In the genomic region with DNA sequence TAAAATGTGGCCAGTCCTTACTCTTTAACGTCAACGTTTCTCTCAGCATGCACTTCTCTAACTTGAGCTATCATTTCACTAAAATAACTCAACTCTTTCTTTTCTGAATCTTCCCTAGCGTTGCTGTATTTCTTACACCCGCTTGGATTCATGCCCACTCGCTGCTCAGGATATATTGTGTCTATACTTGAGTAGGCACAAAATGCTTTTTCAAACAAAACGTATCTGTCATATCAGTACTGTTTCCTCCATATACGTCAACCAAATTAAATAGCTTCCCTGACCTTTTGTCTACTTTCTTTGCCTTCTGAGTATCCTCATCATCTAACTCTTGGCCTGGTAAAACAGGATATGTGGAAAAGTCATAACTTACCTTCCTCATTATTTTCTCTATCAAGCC, we compare ENCODE assay signal across 23 cellular contexts.
DNase-seq lines count a peak whose midpoint lies in the region; ATAC-seq, FAIRE-seq and TF ChIP-seq lines count a peak whose summit lies in the region.
"Had no signal": no experiment of that assay in that cellular context is flagged by ENCODE, and none has a peak within 500 bp of the region (broad histone marks: within the 10 kb centered on the region; RNA-seq: fewer than 3 reads in every experiment).

No MANE protein-coding gene starts in this region.

- BruUV-seq in HepG2 (replicated peaks; lab: Mats Ljungman, UMichigan), result no TSS peak

- DNase-seq in right lobe of liver (no peak), HepG2 (ENCODE audit: low spot score) (no peak), hepatocyte (ENCODE audit: low spot score) (no peak), smooth muscle cell (lab: John Stamatoyannopoulos, UW; ENCODE audit: unreplicated experiment) (no peak), NCI-H69 (lab: John Stamatoyannopoulos, UW) (no peak)
- DNase-seq in stimulated activated naive CD8-positive, alpha-beta T cell treated with anti-CD3 and anti-CD28 coated beads, Interleukin-15, Interleukin-2, amounts not matched to agents 100 U/mL and 50 U/mL, for 24 hours, result no peak
- DNase-seq: Calu3; CD4-positive, alpha-beta T cell; CD8-positive, alpha-beta memory T cell; COR-L47; DMS53; DMS79 treated with DMSO at 0.1 percent for 48 hours; GF-D8; GOT3; HFFc6 had no signal

- TF ChIP-seq CTCF in right lobe of liver (IDR thresholded peaks at IDR 0.05), result no peak
- no peak for TF ChIP-seq CTCF in HepG2 (CRISPR knock-in tag; IDR thresholded peaks at IDR 0.05)
- TF ChIP-seq CTCF in hepatocyte (IDR thresholded peaks at IDR 0.05; ENCODE audit: poor library complexity), result no peak
- no peak for TF ChIP-seq CTCF in smooth muscle cell (IDR thresholded peaks at IDR 0.05; ENCODE audit: borderline replicate concordance, insufficient read depth, poor library complexity, severe bottlenecking)

- TF ChIP-seq POLR2A in right lobe of liver (IDR thresholded peaks at IDR 0.05) (no peak), HepG2 (IDR thresholded peaks at IDR 0.05; ENCODE audit: insufficient read depth in 1 of 2, low read depth in 2 of 2, low read length in 2 of 2) (no peak)

- H3K9ac ChIP-seq in HepG2 (ENCODE audit: insufficient read depth, low read depth, low read length) (no peak overlapping the region), smooth muscle cell (ENCODE audit: low read depth) (no peak overlapping the region)
- H3K9ac ChIP-seq: BLaER1 had no signal

- H3K27ac ChIP-seq in right lobe of liver (no peak overlapping the region), HepG2 (ENCODE audit: extremely low read length, insufficient read depth, low read length) (no peak overlapping the region), hepatocyte (peak overlapping the region; percentile 46), smooth muscle cell (ENCODE audit: low read depth) (peak overlapping the region; percentile 73)
- H3K27ac ChIP-seq: 22Rv1, BLaER1, C4-2B had no signal

- H3K4me1 ChIP-seq in right lobe of liver (peaks cover 0 to 13% (median 3%) of the 10 kb centered on the region in 4 donors), HepG2 (ENCODE audit: insufficient read depth, low read length) (no peaks in the 10 kb centered on the region), hepatocyte (ENCODE audit: insufficient read depth) (no peaks in the 10 kb centered on the region), smooth muscle cell (ENCODE audit: low read depth) (peaks cover 8% of the 10 kb centered on the region)
- H3K4me1 ChIP-seq: HAP-1 had no signal

- H3K79me2 ChIP-seq in HepG2 (ENCODE audit: insufficient read depth, low read length) (no peaks in the 10 kb centered on the region), hepatocyte (no peaks in the 10 kb centered on the region), smooth muscle cell (ENCODE audit: low read depth) (peaks cover 26% of the 10 kb centered on the region)

- POLR2A ChIA-PET in HepG2 (lab: Yijun Ruan, JAX), result no interaction called here

- CTCF ChIA-PET in HepG2 (lab: Yijun Ruan, JAX; ENCODE audit: low intra/inter-chr PET ratio, low total read pairs), result no interaction called here

- intact Hi-C loops in right lobe of liver (cut with DNase I) (no loop called here), HepG2 (cut with micrococcal nuclease; ENCODE audit: unreplicated experiment) (loop anchor here (10.0 kb wide), 1 partner anchor 63 kb away; no protein-coding TSS in a partner anchor)

- H3K4me3 ChIP-seq in right lobe of liver (no peak overlapping the region), HepG2 (replicated peaks in 1 of 3; ENCODE audit: insufficient read depth in 1 of 3, low read depth in 2 of 3, low read length in 3 of 3) (no peak overlapping the region), hepatocyte (no peak overlapping the region), smooth muscle cell (no peak overlapping the region)
- H3K4me3 ChIP-seq: BLaER1, HAP-1 had no signal

- no peak for FAIRE-seq in HepG2 (lab: Jason Lieb, UNC)
- FAIRE-seq: A204.1, GM12891, GM18507, H54 had no signal

- H3F3A ChIP-seq in smooth muscle cell (ENCODE audit: low read depth), result peaks cover 16% of the 10 kb centered on the region

- WGBS in right lobe of liver (ENCODE audit: insufficient coverage, low coverage, low lambda C conversion rate, missing lambda C conversion rate), result 60% methylated on average over 7 of the region's 7 CpGs
- WGBS in HepG2 (ENCODE audit: low lambda C conversion rate), result 91% methylated on average over 7 of the region's 7 CpGs
- WGBS in hepatocyte (ENCODE audit: low lambda C conversion rate, missing lambda C conversion rate), result 74% methylated on average over 7 of the region's 7 CpGs
- 75% methylated on average over 7 of the region's 7 CpGs for WGBS in smooth muscle cell (ENCODE audit: low lambda C conversion rate)

- no peaks in the 10 kb centered on the region for H3K36me3 ChIP-seq in right lobe of liver
- H3K36me3 ChIP-seq in HepG2 (replicated peaks in 1 of 2; ENCODE audit: control insufficient read depth in 1 of 2, insufficient read depth in 2 of 2, low read length in 2 of 2), result no peaks in the 10 kb centered on the region
- no peaks in the 10 kb centered on the region for H3K36me3 ChIP-seq in hepatocyte (replicated peaks; ENCODE audit: insufficient read depth, low read depth)
- no peaks in the 10 kb centered on the region for H3K36me3 ChIP-seq in smooth muscle cell (ENCODE audit: low read depth)
- H3K36me3 ChIP-seq: BLaER1, HAP-1 had no signal

- no peaks in the 10 kb centered on the region for H3K9me2 ChIP-seq in hepatocyte (replicated peaks; ENCODE audit: insufficient read depth)

- no peak for TF ChIP-seq RAD21 in HepG2 (CRISPR knock-in tag; IDR thresholded peaks at IDR 0.05)

- H3K4me2 ChIP-seq in HepG2 (ENCODE audit: low read depth, low read length) (no peak overlapping the region), hepatocyte (no peak overlapping the region), smooth muscle cell (peak overlapping the region; percentile 29)

- H2AFZ ChIP-seq in HepG2 (ENCODE audit: low read length) (no peak overlapping the region), hepatocyte (no peak overlapping the region), smooth muscle cell (ENCODE audit: low read depth) (no peak overlapping the region)

- TF ChIP-seq EP300 in HepG2 (IDR thresholded peaks at IDR 0.05; ENCODE audit: low read depth in 2 of 2, low read length in 2 of 2) (no peak), HepG2 (CRISPR knock-in tag; IDR thresholded peaks at IDR 0.05; ENCODE audit: borderline replicate concordance) (no peak)

- H3K27me3 ChIP-seq in right lobe of liver (no peaks in the 10 kb centered on the region), HepG2 (ENCODE audit: control insufficient read depth in 1 of 2, insufficient read depth in 2 of 2, low read length in 2 of 2) (no peaks in the 10 kb centered on the region), hepatocyte (no peaks in the 10 kb centered on the region), smooth muscle cell (ENCODE audit: low read depth) (no peaks in the 10 kb centered on the region)
- H3K27me3 ChIP-seq: BLaER1 had no signal

- H3K9me3 ChIP-seq in right lobe of liver (no peaks in the 10 kb centered on the region), HepG2 (ENCODE audit: low read length) (no peaks in the 10 kb centered on the region), hepatocyte (ENCODE audit: low read depth) (no peaks in the 10 kb centered on the region), smooth muscle cell (replicated peaks; ENCODE audit: low read depth) (no peaks in the 10 kb centered on the region)
- H3K9me3 ChIP-seq: BLaER1, HAP-1 had no signal

- in situ Hi-C loops in HepG2 (cut with HindIII; ENCODE audit: extremely low pct_ligation_motif_present, low pct_unique_long_range_greater_than_20kb), result no loop called here

- no peaks in the 10 kb centered on the region for H4K20me1 ChIP-seq in HepG2 (ENCODE audit: insufficient read depth, low read length)
- H4K20me1 ChIP-seq in hepatocyte (ENCODE audit: insufficient read depth, poor library complexity, severe bottlenecking), result no peaks in the 10 kb centered on the region
- no peaks in the 10 kb centered on the region for H4K20me1 ChIP-seq in smooth muscle cell (ENCODE audit: low read depth)
- H4K20me1 ChIP-seq: BLaER1 had no signal

- peak; percentile 10 to 38 (median 18) for ATAC-seq in right lobe of liver
- no peak for ATAC-seq in HepG2
- ATAC-seq in stimulated activated naive CD8-positive, alpha-beta T cell treated with anti-CD3 and anti-CD28 coated beads, Interleukin-15, Interleukin-2, amounts not matched to agents 100 U/mL and 50 U/mL, for 24 hours, result no peak

TF ChIP-seq in HepG2, 621 proteins besides CTCF, POLR2A, EP300 and RAD21 (continues in another document):
- TF ChIP-seq ZBTB7B (CRISPR knock-in tag; IDR thresholded peaks at IDR 0.05) (no peak), NFATC3 (CRISPR knock-in tag; IDR thresholded peaks at IDR 0.05) (no peak), ZBTB7A (CRISPR knock-in tag; IDR thresholded peaks at IDR 0.05) (no peak), SPEN (CRISPR knock-in tag; IDR thresholded peaks at IDR 0.05; ENCODE audit: low read depth) (no peak), SRY (CRISPR knock-in tag; IDR thresholded peaks at IDR 0.05) (no peak), ZSCAN31 (CRISPR knock-in tag; IDR thresholded peaks at IDR 0.05; ENCODE audit: low read depth) (no peak), RFX3 (CRISPR knock-in tag; IDR thresholded peaks at IDR 0.05) (no peak), KDM3A (CRISPR knock-in tag; IDR thresholded peaks at IDR 0.05; ENCODE audit: low read depth) (no peak), ZNF333 (CRISPR knock-in tag; IDR thresholded peaks at IDR 0.05; ENCODE audit: borderline replicate concordance) (no peak), ZNF256 (CRISPR knock-in tag; conservative IDR thresholded peaks at IDR 0.05) (no peak), ZNF512 (CRISPR knock-in tag; IDR thresholded peaks at IDR 0.05) (no peak)

Comparison
In these comparisons a context has a peak if more than half of its experiments do, and no peak if none do; other contexts are left out.
1. ATAC-seq: peak in right lobe of liver (4 of 4); none in HepG2 (single experiment) and stimulated activated naive CD8-positive, alpha-beta T cell treated with anti-CD3 and anti-CD28 coated beads, Interleukin-15, Interleukin-2, amounts not matched to agents 100 U/mL and 50 U/mL, for 24 hours (single experiment).
2. H3K27ac ChIP-seq: peak in hepatocyte (single experiment) and smooth muscle cell (single experiment); none in right lobe of liver (0 of 3) and HepG2 (single experiment).